In the genomic region with DNA sequence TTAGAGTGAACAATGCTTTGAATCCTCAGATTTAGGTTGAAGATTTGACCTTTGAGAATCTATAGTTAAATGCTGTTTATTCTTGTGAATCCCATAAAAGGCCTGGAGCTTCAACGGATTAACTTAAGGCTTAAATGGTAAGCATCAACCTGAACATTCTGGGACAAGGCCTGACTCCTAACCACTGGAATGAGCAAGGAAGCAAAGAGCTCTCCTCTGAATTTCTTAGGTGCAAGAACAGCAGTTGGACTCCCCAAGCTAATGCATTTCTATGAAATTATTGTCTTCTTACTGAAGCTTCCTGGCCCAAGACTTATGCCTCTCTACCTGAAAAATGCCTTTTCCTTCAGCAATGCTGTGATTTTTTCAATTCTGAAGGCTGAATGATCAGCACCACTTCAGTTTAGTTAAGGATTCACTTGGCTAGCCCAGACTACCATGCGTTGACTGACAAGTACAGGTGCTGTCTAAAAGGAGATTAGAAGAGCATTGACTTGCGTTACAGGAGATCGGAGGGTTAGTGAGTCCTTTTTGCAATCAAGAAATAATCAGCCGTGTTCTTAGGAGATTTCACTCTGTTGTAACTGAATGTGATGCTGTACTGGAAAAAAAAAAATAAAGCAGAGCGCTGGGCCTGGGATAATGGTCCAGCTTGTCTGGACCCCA, we compare ENCODE assay signal across 14 cellular contexts.
DNase-seq lines count a peak whose midpoint lies in the region; FAIRE-seq and TF ChIP-seq lines count a peak whose summit lies in the region.
"Had no signal": no experiment of that assay in that cellular context is flagged by ENCODE, and none has a peak within 500 bp of the region (broad histone marks: within the 10 kb centered on the region; RNA-seq: fewer than 3 reads in every experiment).

No MANE protein-coding gene starts in this region.

- no peaks in the 10 kb centered on the region for H3F3A ChIP-seq in smooth muscle cell (ENCODE audit: low read depth)

- H3K4ac ChIP-seq in H1 (replicated peaks; ENCODE audit: insufficient read length, low read depth, low read length) (no peak overlapping the region), neuronal stem cell (ENCODE audit: low read length) (no peak overlapping the region)

- H3K79me2 ChIP-seq in H1 (ENCODE audit: control insufficient read depth in 1 of 2, insufficient read depth in 2 of 2, low read length in 2 of 2) (no peaks in the 10 kb centered on the region), smooth muscle cell (ENCODE audit: low read depth) (no peaks in the 10 kb centered on the region), Karpas-422 (ENCODE audit: low read length) (no peaks in the 10 kb centered on the region)

- no peak overlapping the region for H3K14ac ChIP-seq in H1 (ENCODE audit: insufficient read length)
- no peak overlapping the region for H3K14ac ChIP-seq in neuronal stem cell (ENCODE audit: low read length)

- H4K91ac ChIP-seq in H1 (replicated peaks; ENCODE audit: insufficient read length, low read length) (no peak overlapping the region), neuronal stem cell (ENCODE audit: low read depth, low read length, poor library complexity) (no peak overlapping the region)

- WGBS in H1 (ENCODE audit: extremely low coverage in 1 of 2, insufficient coverage in 1 of 2, insufficient read length in 1 of 2, insufficient replicate concordance in 2 of 2, low coverage in 1 of 2, low lambda C conversion rate in 2 of 2, missing lambda C conversion rate in 1 of 2), 2 experiments, result 86% methylated on average over 6 of the region's 6 CpGs; no CpG with 5 or more reads in 1 of the 2 experiments
- no CpG with 5 or more reads among the region's 6 CpGs for WGBS in neuronal stem cell (ENCODE audit: extremely low coverage in 2 of 2, insufficient read length in 2 of 2, insufficient replicate concordance in 1 of 2), 2 donors
- 84% methylated on average over 6 of the region's 6 CpGs for WGBS in smooth muscle cell (ENCODE audit: low lambda C conversion rate)
- WGBS in prostate gland, result 80% methylated on average over 6 of the region's 6 CpGs

- H4K20me1 ChIP-seq in H1 (replicated peaks in 1 of 2; ENCODE audit: control insufficient read depth in 1 of 2, insufficient read depth in 2 of 2, low read length in 2 of 2) (no peaks in the 10 kb centered on the region), smooth muscle cell (ENCODE audit: low read depth) (no peaks in the 10 kb centered on the region), Karpas-422 (ENCODE audit: insufficient read depth, low read depth, low read length) (no peaks in the 10 kb centered on the region)
- H4K20me1 ChIP-seq: BLaER1 treated with 17β-estradiol and CSF1 and Interleukin-3, amounts not matched to agents 10 nM and 100 nM had no signal

- H2BK20ac ChIP-seq in H1 (ENCODE audit: low read length), result no peak overlapping the region

- H2AFZ ChIP-seq in H1 (ENCODE audit: low read length), result 0 out of 2 replicates have a peak overlapping the region, but pooled peaks have one; percentile 23
- peak overlapping the region; percentile 6 for H2AFZ ChIP-seq in neuronal stem cell (ENCODE audit: low read length)
- H2AFZ ChIP-seq in smooth muscle cell (ENCODE audit: low read depth), result no peak overlapping the region
- H2AFZ ChIP-seq in Karpas-422 (ENCODE audit: low read length), result no peak overlapping the region
- H2AFZ ChIP-seq: GM23248 had no signal

- peak; percentile 32 for FAIRE-seq in H1 (lab: Jason Lieb, UNC)

- POLR2A ChIA-PET in H1 (lab: Charles Lee; ENCODE audit: partially characterized antibody), result no interaction called here

- no peak overlapping the region for H3K4me3 ChIP-seq in H1 (ENCODE audit: extremely low read depth in 1 of 4, insufficient read depth in 2 of 4, low read depth in 3 of 4, low read length in 4 of 4)
- no peak overlapping the region for H3K4me3 ChIP-seq in neuronal stem cell (ENCODE audit: low read length in 2 of 2)
- no peak overlapping the region for H3K4me3 ChIP-seq in smooth muscle cell
- H3K4me3 ChIP-seq in Karpas-422 (ENCODE audit: low read length), result no peak overlapping the region
- no peak overlapping the region for H3K4me3 ChIP-seq in prostate gland
- H3K4me3 ChIP-seq: BLaER1 treated with 17β-estradiol and CSF1 and Interleukin-3, amounts not matched to agents 10 nM and 100 nM; GM23248 had no signal

- H3K18ac ChIP-seq in H1 (ENCODE audit: extremely low read depth, low read length) (no peak overlapping the region), neuronal stem cell (ENCODE audit: low read length) (no peak overlapping the region)

- H3K27me3 ChIP-seq in H1 (replicated peaks in 1 of 4; ENCODE audit: control insufficient read depth in 3 of 4, extremely low read depth in 1 of 4, insufficient read depth in 3 of 4, low read length in 3 of 4) (no peaks in the 10 kb centered on the region), neuronal stem cell (ENCODE audit: control insufficient read depth in 3 of 3, insufficient read depth in 3 of 3, low read depth in 1 of 3, low read length in 3 of 3) (no peaks in the 10 kb centered on the region), smooth muscle cell (ENCODE audit: low read depth) (no peaks in the 10 kb centered on the region), Karpas-422 (ENCODE audit: low read length) (no peaks in the 10 kb centered on the region), prostate gland (replicated peaks; ENCODE audit: insufficient read depth) (no peaks in the 10 kb centered on the region)
- H3K27me3 ChIP-seq: BLaER1 treated with 17β-estradiol and CSF1 and Interleukin-3, amounts not matched to agents 10 nM and 100 nM had no signal

- DNase-seq in NCI-H748 (lab: John Stamatoyannopoulos, UW; ENCODE audit: unreplicated experiment) (peak; percentile 30), NCI-H748 treated with DMSO at 0.1 percent for 48 hours (lab: John Stamatoyannopoulos, UW) (no peak), H1 (ENCODE audit: low read depth in 1 of 2, low spot score in 2 of 2) (no peak), neuronal stem cell (ENCODE audit: low spot score) (no peak), smooth muscle cell (lab: John Stamatoyannopoulos, UW; ENCODE audit: unreplicated experiment) (no peak), Karpas-422 (no peak), prostate gland (ENCODE audit: low spot score) (no peak), retina (no peak)
- DNase-seq: 8988T; CD4-positive, CD25-positive, alpha-beta regulatory T cell; GM23248; H9 had no signal

- H3K36me3 ChIP-seq in H1 (ENCODE audit: control insufficient read depth in 2 of 4, insufficient read depth in 4 of 4, low read length in 3 of 4) (no peaks in the 10 kb centered on the region), neuronal stem cell (replicated peaks in 1 of 2; ENCODE audit: control insufficient read depth in 2 of 2, insufficient read depth in 2 of 2, low read length in 2 of 2) (no peaks in the 10 kb centered on the region), smooth muscle cell (ENCODE audit: low read depth) (no peaks in the 10 kb centered on the region), Karpas-422 (ENCODE audit: insufficient read depth, low read length) (no peaks in the 10 kb centered on the region), prostate gland (no peaks in the 10 kb centered on the region)
- H3K36me3 ChIP-seq: BLaER1 treated with 17β-estradiol and CSF1 and Interleukin-3, amounts not matched to agents 10 nM and 100 nM had no signal

- no peak overlapping the region for H2AK5ac ChIP-seq in H1 (ENCODE audit: low read depth, low read length)
- no peak overlapping the region for H2AK5ac ChIP-seq in neuronal stem cell (ENCODE audit: low read depth, low read length)

- TF ChIP-seq POLR2A in H1 (IDR thresholded peaks at IDR 0.05; ENCODE audit: control extremely low read depth in 1 of 2, low read depth in 2 of 2, low read length in 2 of 2) (no peak), prostate gland (IDR thresholded peaks at IDR 0.05) (no peak)

- H4K8ac ChIP-seq in H1 (ENCODE audit: extremely low read depth, insufficient read depth, low read length), result no peak overlapping the region
- H4K8ac ChIP-seq in neuronal stem cell (ENCODE audit: low read depth, low read length), result no peak overlapping the region

- H3K79me1 ChIP-seq in H1 (ENCODE audit: low read depth, low read length), result no peaks in the 10 kb centered on the region
- no peaks in the 10 kb centered on the region for H3K79me1 ChIP-seq in neuronal stem cell (ENCODE audit: low read depth, low read length)

- intact Hi-C loops in prostate gland (cut with DNase I), result no loop called here

- no peak overlapping the region for H2BK120ac ChIP-seq in H1 (replicated peaks; ENCODE audit: low read depth, low read length)
- H2BK120ac ChIP-seq in neuronal stem cell (ENCODE audit: low read depth, low read length), result no peak overlapping the region

- TF ChIP-seq EP300 in H1 (IDR thresholded peaks at IDR 0.05; ENCODE audit: borderline replicate concordance in 1 of 2, low read depth in 2 of 2, low read length in 2 of 2), result no peak

- TF ChIP-seq RAD21 in H1 (IDR thresholded peaks at IDR 0.05 in 1 of 2, conservative IDR thresholded peaks at IDR 0.05 in 1 of 2; ENCODE audit: low read depth in 2 of 2, low read length in 2 of 2), result no peak

- H3K27ac ChIP-seq in H1 (ENCODE audit: low read depth, low read length) (no peak overlapping the region), neuronal stem cell (replicated peaks; ENCODE audit: low read length) (no peak overlapping the region), smooth muscle cell (ENCODE audit: low read depth) (no peak overlapping the region), Karpas-422 (ENCODE audit: low read length) (no peak overlapping the region), prostate gland (no peak overlapping the region)
- H3K27ac ChIP-seq: BLaER1 treated with 17β-estradiol and CSF1 and Interleukin-3, amounts not matched to agents 10 nM and 100 nM; GM23248; HL-60 had no signal

- H3K23me2 ChIP-seq in H1 (ENCODE audit: low read depth, low read length), result no peaks in the 10 kb centered on the region; the same call in 1 of the 2 replicates

- CTCF ChIA-PET in H1 (lab: Charles Lee; ENCODE audit: partially characterized antibody), result interaction anchor here (0.5 to 1.8 kb wide), 2 partner anchors 15 to 813 kb away, joined by 3 to 5 read pairs; no protein-coding TSS in a partner anchor

- no peak overlapping the region for H2BK15ac ChIP-seq in H1 (ENCODE audit: low read length)
- no peak overlapping the region for H2BK15ac ChIP-seq in neuronal stem cell (ENCODE audit: low read length)

- H3K56ac ChIP-seq in H1 (replicated peaks; ENCODE audit: insufficient read length, low read depth, low read length), result no peak overlapping the region

- H2BK12ac ChIP-seq in H1 (ENCODE audit: low read depth, low read length), result no peak overlapping the region
- H2BK12ac ChIP-seq in neuronal stem cell (ENCODE audit: low read length), result no peak overlapping the region

- H3K4me1 ChIP-seq in H1 (replicated peaks in 1 of 4; ENCODE audit: control insufficient read depth in 3 of 4, insufficient read depth in 4 of 4, low read length in 3 of 4) (peaks cover 0 to 3% (median 1%) of the 10 kb centered on the region in 4 experiments; a peak in 2 of 7 replicates), neuronal stem cell (ENCODE audit: control insufficient read depth in 2 of 2, insufficient read depth in 1 of 2, low read depth in 1 of 2, low read length in 2 of 2) (peaks cover 2 to 4% of the 10 kb centered on the region in 2 donors), smooth muscle cell (ENCODE audit: low read depth) (peaks cover 9% of the 10 kb centered on the region), Karpas-422 (ENCODE audit: low read length) (no peaks in the 10 kb centered on the region), prostate gland (replicated peaks) (no peaks in the 10 kb centered on the region)
- H3K4me1 ChIP-seq: BLaER1 treated with 17β-estradiol and CSF1 and Interleukin-3, amounts not matched to agents 10 nM and 100 nM had no signal

- H3K9ac ChIP-seq in H1 (replicated peaks in 1 of 4; ENCODE audit: extremely low read depth in 1 of 4, low read depth in 3 of 4, low read length in 3 of 4), result no peak overlapping the region
- H3K9ac ChIP-seq in neuronal stem cell (ENCODE audit: low read depth, low read length, poor library complexity), result no peak overlapping the region
- no peak overlapping the region for H3K9ac ChIP-seq in smooth muscle cell (ENCODE audit: low read depth)
- H3K9ac ChIP-seq in Karpas-422 (ENCODE audit: low read length), result no peak overlapping the region
- H3K9ac ChIP-seq: BLaER1 treated with 17β-estradiol and CSF1 and Interleukin-3, amounts not matched to agents 10 nM and 100 nM; GM23248 had no signal

- H3K9me2 ChIP-seq in Karpas-422 (replicated peaks; ENCODE audit: insufficient read depth, low read length), result no peaks in the 10 kb centered on the region

- TF ChIP-seq CTCF in H1 (IDR thresholded peaks at IDR 0.05; ENCODE audit: control extremely low read depth in 1 of 3, insufficient read depth in 1 of 3, low read depth in 1 of 3, low read length in 3 of 3) (no peak), smooth muscle cell (IDR thresholded peaks at IDR 0.05; ENCODE audit: borderline replicate concordance, insufficient read depth, poor library complexity, severe bottlenecking) (no peak), prostate gland (IDR thresholded peaks at IDR 0.05) (no peak)

- H2BK5ac ChIP-seq in H1 (ENCODE audit: low read depth, low read length) (no peak overlapping the region), neuronal stem cell (ENCODE audit: low read length) (no peak overlapping the region)

- H3K9me3 ChIP-seq in H1 (ENCODE audit: insufficient read depth in 2 of 2, low read depth in 1 of 2, low read length in 1 of 2) (no peaks in the 10 kb centered on the region), neuronal stem cell (replicated peaks in 1 of 2; ENCODE audit: control insufficient read depth in 2 of 2, insufficient read depth in 1 of 2, low read depth in 1 of 2, low read length in 2 of 2) (no peaks in the 10 kb centered on the region), smooth muscle cell (replicated peaks; ENCODE audit: low read depth) (no peaks in the 10 kb centered on the region), Karpas-422 (ENCODE audit: low read length) (no peaks in the 10 kb centered on the region), prostate gland (no peaks in the 10 kb centered on the region)
- H3K9me3 ChIP-seq: BLaER1 treated with 17β-estradiol and CSF1 and Interleukin-3, amounts not matched to agents 10 nM and 100 nM had no signal

- H3K4me2 ChIP-seq in H1 (ENCODE audit: insufficient read depth in 1 of 2, low read depth in 2 of 2, low read length in 2 of 2) (no peak overlapping the region), neuronal stem cell (ENCODE audit: insufficient read depth, low read length, poor library complexity, severe bottlenecking) (no peak overlapping the region), smooth muscle cell (peak overlapping the region; percentile 51), Karpas-422 (ENCODE audit: low read depth, low read length, poor library complexity, severe bottlenecking) (no peak overlapping the region)

- no peak overlapping the region for H4K5ac ChIP-seq in H1 (ENCODE audit: insufficient read length, low read depth, low read length)

- H3K23ac ChIP-seq in H1 (ENCODE audit: insufficient read length) (no peak overlapping the region), neuronal stem cell (ENCODE audit: low read depth, low read length, poor library complexity) (no peak overlapping the region)

Comparison
In these comparisons a context has a peak if more than half of its experiments do, and no peak if none do; other contexts are left out.
1. H2AFZ ChIP-seq: peak in H1 (single experiment) and neuronal stem cell (single experiment); none in smooth muscle cell (single experiment) and Karpas-422 (single experiment).